In the genomic region with DNA sequence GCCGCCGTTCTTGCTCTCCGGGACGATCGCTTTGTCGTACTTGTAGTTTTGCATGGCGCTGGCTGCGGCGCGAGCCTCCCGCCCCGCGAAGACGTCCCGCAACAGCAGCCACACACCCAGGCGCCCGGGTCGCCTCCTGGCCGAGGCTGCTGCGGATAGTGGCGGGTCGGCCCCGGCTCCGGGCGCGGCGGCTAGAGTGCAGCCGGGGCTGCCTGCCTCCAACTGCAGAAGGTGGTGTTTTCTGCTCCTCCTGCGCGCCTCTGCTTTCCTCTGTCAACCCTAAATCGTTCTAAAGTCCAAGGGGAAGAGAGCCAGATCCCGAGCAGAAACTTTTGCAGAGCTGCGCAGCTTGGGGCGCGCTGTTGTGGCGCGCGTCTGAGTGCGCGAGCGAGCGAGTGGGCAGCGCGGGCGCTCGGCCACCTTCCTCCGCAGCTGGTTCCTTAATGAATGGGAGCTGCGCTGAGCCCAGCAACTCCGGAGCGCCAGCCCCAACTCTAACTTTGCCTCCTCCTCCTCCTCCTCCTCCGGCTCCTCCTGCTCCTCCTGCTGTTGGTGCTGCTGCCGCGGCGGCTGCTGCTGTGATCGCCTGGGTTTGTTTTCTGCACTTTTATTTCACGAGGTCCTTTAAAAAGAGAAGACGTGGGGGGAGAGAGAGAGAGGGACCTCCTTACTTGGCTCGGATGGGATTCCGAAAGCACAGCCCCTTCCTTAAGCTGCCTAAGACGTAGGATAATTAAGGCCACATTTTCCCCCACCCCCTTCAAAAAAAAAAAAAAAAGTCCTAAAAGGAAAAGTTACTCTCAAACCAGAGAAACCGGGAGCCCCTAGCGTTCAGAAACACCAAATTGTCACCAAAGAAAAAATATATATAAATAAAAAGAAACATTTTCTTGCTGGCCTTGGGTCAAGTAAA, we compare ENCODE assay signal across 8 cellular contexts. TPM values are rescaled to one million over a fixed set of nuclear protein-coding genes. Genes with fewer than 3 reads are reported as not detected.
DNase-seq lines count a peak whose midpoint lies in the region; ATAC-seq and TF ChIP-seq lines count a peak whose summit lies in the region.

TSS of gene PLPP3 (minus strand) at position 601 of the 913 bp plus-strand sequence. CDS start at position 54, 547 bp downstream.

- H3K9me3 Mint-ChIP-seq in Calu3 (ENCODE audit: low read depth, unreplicated experiment) = no peaks in the 10 kb centered on the region
- no peaks in the 10 kb centered on the region; a peak in 1 of 5 replicates for H3K9me3 Mint-ChIP-seq in H9

- H4K20me1 ChIP-seq in H9 (ENCODE audit: control insufficient read depth, insufficient read depth, insufficient read length) = no peaks in the 10 kb centered on the region

- H3K18ac ChIP-seq in H9 (ENCODE audit: insufficient read length, low read depth, low read length) = no peak within 1 kb of the TSS
- peak within 1 kb of the TSS; percentile 99 for H3K18ac ChIP-seq in neuronal stem cell (ENCODE audit: low read length)

- H3K9ac ChIP-seq in H9 (ENCODE audit: extremely low read depth, insufficient read length, low read length) (peak within 1 kb of the TSS; percentile 74), neuronal stem cell (ENCODE audit: low read depth, low read length, poor library complexity) (peak within 1 kb of the TSS; percentile 97)

- peak; percentile 87 to 94 for TF ChIP-seq POLR2A in adrenal gland (IDR thresholded peaks at IDR 0.05)

- H3K4me3 Mint-ChIP-seq in Calu3 (ENCODE audit: low read depth, unreplicated experiment) (peak within 1 kb of the TSS; percentile 79), H9 (peak within 1 kb of the TSS; percentile 94 to 97)

- H4K8ac ChIP-seq in H9 (replicated peaks; ENCODE audit: insufficient read length, low read depth, low read length) (no peak within 1 kb of the TSS), neuronal stem cell (ENCODE audit: low read depth, low read length) (no peak within 1 kb of the TSS)

- DNase-seq in Calu3 (peak; percentile 80), H9 (peak; percentile 87), NCI-H524 (lab: John Stamatoyannopoulos, UW) (peak; percentile 87 to 88), adrenal gland (peak; percentile 80 to 92 (median 89)), Right ventricle myocardium inferior (ENCODE audit: missing footprints) (peak; percentile 92), neuronal stem cell (ENCODE audit: low spot score) (peak; percentile 85)
- DNase-seq in stimulated activated CD4-positive, alpha-beta T cell treated with anti-CD3 and anti-CD28 coated beads, Interleukin-4, amount 100 ng/mL, for 1 hour = no peak

- peaks cover 36% of the 10 kb centered on the region for H3K79me2 ChIP-seq in H9 (ENCODE audit: insufficient read depth, low read length)

- H3K4me3 ChIP-seq in adrenal gland = peak within 1 kb of the TSS; percentile 64 to 99 (median 83)
- H3K4me3 ChIP-seq in neuronal stem cell (ENCODE audit: low read length in 2 of 2) = peak within 1 kb of the TSS; percentile 57 to 96

- H2BK12ac ChIP-seq in H9 (ENCODE audit: insufficient read length, low read depth, low read length) (no peak within 1 kb of the TSS), neuronal stem cell (ENCODE audit: low read length) (peak within 1 kb of the TSS; percentile 91)

- H3K36me3 ChIP-seq in adrenal gland (replicated peaks in 1 of 2) = no peaks in the 10 kb centered on the region
- H3K36me3 ChIP-seq in neuronal stem cell (replicated peaks in 1 of 2; ENCODE audit: control insufficient read depth in 2 of 2, insufficient read depth in 2 of 2, low read length in 2 of 2) = peaks cover 0 to 3% of the 10 kb centered on the region in 2 donors

- H4K91ac ChIP-seq in H9 (ENCODE audit: insufficient read length, low read depth, low read length) = no peak within 1 kb of the TSS
- H4K91ac ChIP-seq in neuronal stem cell (ENCODE audit: low read depth, low read length, poor library complexity) = no peak within 1 kb of the TSS

- H3K27ac Mint-ChIP-seq in Calu3 (ENCODE audit: unreplicated experiment) (peak within 1 kb of the TSS; percentile 48), H9 (peak within 1 kb of the TSS; percentile 93 to 98 (median 95))

- CTCF ChIA-PET in Calu3 (lab: Charles Lee) = interaction anchor here (0.6 to 1.2 kb wide), 4 partner anchors 10 to 388 kb away, joined by 3 to 6 read pairs (median 4); no protein-coding TSS in a partner anchor

- H3K4ac ChIP-seq in H9 (ENCODE audit: low read depth, low read length) = no peak within 1 kb of the TSS
- peak within 1 kb of the TSS; percentile 61 for H3K4ac ChIP-seq in neuronal stem cell (ENCODE audit: low read length)

- H2AFZ ChIP-seq in H9 (ENCODE audit: low read length) (no peak within 1 kb of the TSS), neuronal stem cell (ENCODE audit: low read length) (peak within 1 kb of the TSS; percentile 90)

- H3K4me1 ChIP-seq in H9 (ENCODE audit: insufficient read depth, low read length) (peaks cover 4% of the 10 kb centered on the region; the same call in 1 of the 2 replicates), adrenal gland (replicated peaks in 1 of 2) (peaks cover 10 to 29% of the 10 kb centered on the region in 2 donors), neuronal stem cell (ENCODE audit: control insufficient read depth in 2 of 2, insufficient read depth in 1 of 2, low read depth in 1 of 2, low read length in 2 of 2) (peaks cover 8 to 12% of the 10 kb centered on the region in 2 donors)

- H3K4me2 ChIP-seq in H9 (ENCODE audit: insufficient read depth, insufficient read length, low read length) (peak within 1 kb of the TSS; percentile 74), neuronal stem cell (ENCODE audit: insufficient read depth, low read length, poor library complexity, severe bottlenecking) (peak within 1 kb of the TSS; percentile 90)

- H2BK15ac ChIP-seq in H9 (ENCODE audit: low read depth, low read length) (no peak within 1 kb of the TSS), neuronal stem cell (ENCODE audit: low read length) (peak within 1 kb of the TSS; percentile 90)

- TF ChIP-seq CTCF in Calu3 (IDR thresholded peaks at IDR 0.05; ENCODE audit: unreplicated experiment) = peak; percentile 63
- peak; percentile 70 for TF ChIP-seq CTCF in H9 (conservative IDR thresholded peaks at IDR 0.05)
- peak; percentile 24 to 80 (median 51) for TF ChIP-seq CTCF in adrenal gland (IDR thresholded peaks at IDR 0.05)

- H2BK20ac ChIP-seq in H9 (ENCODE audit: low read depth, low read length, poor library complexity, severe bottlenecking) = no peak within 1 kb of the TSS

- no peaks in the 10 kb centered on the region for H3K27me3 Mint-ChIP-seq in Calu3 (ENCODE audit: unreplicated experiment)
- H3K27me3 Mint-ChIP-seq in H9 (ENCODE audit: low read depth) = no peaks in the 10 kb centered on the region; the same call in none of the 2 replicates

- H4K5ac ChIP-seq in H9 (ENCODE audit: insufficient read length, low read depth, low read length) = no peak within 1 kb of the TSS

- H3K79me1 ChIP-seq in H9 (ENCODE audit: insufficient read depth, low read depth, low read length, poor library complexity, severe bottlenecking) (no peaks in the 10 kb centered on the region), neuronal stem cell (ENCODE audit: low read depth, low read length) (no peaks in the 10 kb centered on the region)

- BruUV-seq in Calu3 (replicated peaks; lab: Mats Ljungman, UMichigan) = TSS peak; percentile 33

- H2AK5ac ChIP-seq in H9 (ENCODE audit: insufficient read length, low read length) = no peak within 1 kb of the TSS
- no peak within 1 kb of the TSS for H2AK5ac ChIP-seq in neuronal stem cell (ENCODE audit: low read depth, low read length)

- no peaks in the 10 kb centered on the region for H3K27me3 ChIP-seq in H9 (ENCODE audit: insufficient read depth, low read length)
- H3K27me3 ChIP-seq in adrenal gland = no peaks in the 10 kb centered on the region
- H3K27me3 ChIP-seq in neuronal stem cell (ENCODE audit: control insufficient read depth in 3 of 3, insufficient read depth in 3 of 3, low read depth in 1 of 3, low read length in 3 of 3) = no peaks in the 10 kb centered on the region

- H3K23ac ChIP-seq in H9 (ENCODE audit: insufficient read length, low read depth, low read length) (no peak within 1 kb of the TSS), neuronal stem cell (ENCODE audit: low read depth, low read length, poor library complexity) (peak within 1 kb of the TSS; percentile 56)

- intact Hi-C loops in Calu3 (cut with micrococcal nuclease; ENCODE audit: unreplicated experiment) (loop anchor here (2.0 to 5.0 kb wide), 4 partner anchors 107 to 388 kb away; no protein-coding TSS in a partner anchor), adrenal gland (cut with DNase I) (loop anchor here in 1 of 2 donors (5.0 kb wide), 1 partner anchor 172 kb away; no protein-coding TSS in a partner anchor), Right ventricle myocardium inferior (cut with DNase I) (loop anchor here (5.0 to 10.0 kb wide), 7 partner anchors 52 to 514 kb away; no protein-coding TSS in a partner anchor)

- H3K23me2 ChIP-seq in H9 (ENCODE audit: insufficient read length, low read depth, low read length, poor library complexity, severe bottlenecking) = peaks cover 9% of the 10 kb centered on the region

- peaks cover 33% of the 10 kb centered on the region for H3K4me1 Mint-ChIP-seq in Calu3 (ENCODE audit: low read depth, unreplicated experiment)
- peaks cover 52 to 57% of the 10 kb centered on the region in 2 experiments for H3K4me1 Mint-ChIP-seq in H9

- no CpG with 5 or more reads among the region's 62 CpGs for WGBS in H9 (ENCODE audit: extremely low coverage, insufficient read length, low lambda C conversion rate)
- WGBS in adrenal gland, 4 donors = 0 to 1% (median 0%) methylated on average over 30 to 62 of the region's 62 CpGs
- WGBS in neuronal stem cell (ENCODE audit: extremely low coverage in 2 of 2, insufficient read length in 2 of 2, insufficient replicate concordance in 1 of 2), 2 donors = no CpG with 5 or more reads among the region's 62 CpGs

- H3K56ac ChIP-seq in H9 (ENCODE audit: insufficient read length, low read depth, low read length) = no peak within 1 kb of the TSS

- ATAC-seq in Right ventricle myocardium inferior (peak; percentile 91), GM19452 (IDR thresholded peaks at IDR 0.05; ENCODE audit: unreplicated experiment) (no peak)

- peaks cover 38% of the 10 kb centered on the region for H3K36me3 Mint-ChIP-seq in Calu3 (ENCODE audit: insufficient read depth, unreplicated experiment)
- H3K36me3 Mint-ChIP-seq in H9 (ENCODE audit: insufficient read depth in 1 of 3, low read depth in 3 of 3) = peaks cover 0 to 5% (median 0%) of the 10 kb centered on the region in 3 experiments; a peak in 1 of 7 replicates

- no peak within 1 kb of the TSS for H2BK120ac ChIP-seq in H9 (ENCODE audit: low read depth, low read length, poor library complexity, severe bottlenecking)
- peak within 1 kb of the TSS; percentile 39 for H2BK120ac ChIP-seq in neuronal stem cell (ENCODE audit: low read depth, low read length)

- H3T11ph ChIP-seq in H9 (ENCODE audit: low read length) = no peak within 1 kb of the TSS

- H3K9me3 ChIP-seq in H9 (ENCODE audit: control insufficient read depth, low read depth, low read length) (no peaks in the 10 kb centered on the region), adrenal gland (replicated peaks in 1 of 3) (no peaks in the 10 kb centered on the region), neuronal stem cell (replicated peaks in 1 of 2; ENCODE audit: control insufficient read depth in 2 of 2, insufficient read depth in 1 of 2, low read depth in 1 of 2, low read length in 2 of 2) (no peaks in the 10 kb centered on the region)

- peak within 1 kb of the TSS; percentile 45 for H3K14ac ChIP-seq in H9 (ENCODE audit: insufficient read depth, low read length)
- peak within 1 kb of the TSS; percentile 60 for H3K14ac ChIP-seq in neuronal stem cell (ENCODE audit: low read length)

- H2BK5ac ChIP-seq in H9 (ENCODE audit: insufficient read length, low read length) (no peak within 1 kb of the TSS), neuronal stem cell (ENCODE audit: low read length) (peak within 1 kb of the TSS; percentile 99)

- H3K27ac ChIP-seq in H9 (ENCODE audit: insufficient read length, low read depth, low read length) (no peak within 1 kb of the TSS), adrenal gland (peak within 1 kb of the TSS; percentile 35 to 93 (median 91)), neuronal stem cell (replicated peaks; ENCODE audit: low read length) (peak within 1 kb of the TSS; percentile 96)

RNA-seq across cellular contexts. Expression of gene PLPP3, which starts in this region (rescaled TPM):
- total RNA-seq in Calu3 (2022) (17.4 and 18.9 TPM in 2 replicates), H9 (2021) (25.3 and 26.7 TPM in 2 replicates), adrenal gland (100 to 1,000 TPM in 5 of 8 donors, 10 to 100 TPM in 3; 61.0 to 156 (median 102) TPM), Right ventricle myocardium inferior (143 TPM)
- polyA plus RNA-seq in adrenal gland = 10 to 100 TPM; 11.7 to 98.6 (median 13.0) TPM
- 30.5 TPM for polyA plus RNA-seq in neuronal stem cell (2013, experiment 1 of 2)
- 31.6 TPM for polyA plus RNA-seq in neuronal stem cell (2013, experiment 2 of 2)
